Comparison of ENCODE assay signal across 1 cellular context in genomic region chr1:119394085-119394484, GRCh38.
A peak's percentile ranks its signal among the peaks of the same experiment; 100 is the strongest.
TF ChIP-seq lines count a peak whose summit lies in the region.

No MANE protein-coding gene starts in this region.

TF ChIP-seq in HepG2, 621 proteins besides CTCF, POLR2A, EP300 and RAD21:
- TF ChIP-seq, protein P1, sequence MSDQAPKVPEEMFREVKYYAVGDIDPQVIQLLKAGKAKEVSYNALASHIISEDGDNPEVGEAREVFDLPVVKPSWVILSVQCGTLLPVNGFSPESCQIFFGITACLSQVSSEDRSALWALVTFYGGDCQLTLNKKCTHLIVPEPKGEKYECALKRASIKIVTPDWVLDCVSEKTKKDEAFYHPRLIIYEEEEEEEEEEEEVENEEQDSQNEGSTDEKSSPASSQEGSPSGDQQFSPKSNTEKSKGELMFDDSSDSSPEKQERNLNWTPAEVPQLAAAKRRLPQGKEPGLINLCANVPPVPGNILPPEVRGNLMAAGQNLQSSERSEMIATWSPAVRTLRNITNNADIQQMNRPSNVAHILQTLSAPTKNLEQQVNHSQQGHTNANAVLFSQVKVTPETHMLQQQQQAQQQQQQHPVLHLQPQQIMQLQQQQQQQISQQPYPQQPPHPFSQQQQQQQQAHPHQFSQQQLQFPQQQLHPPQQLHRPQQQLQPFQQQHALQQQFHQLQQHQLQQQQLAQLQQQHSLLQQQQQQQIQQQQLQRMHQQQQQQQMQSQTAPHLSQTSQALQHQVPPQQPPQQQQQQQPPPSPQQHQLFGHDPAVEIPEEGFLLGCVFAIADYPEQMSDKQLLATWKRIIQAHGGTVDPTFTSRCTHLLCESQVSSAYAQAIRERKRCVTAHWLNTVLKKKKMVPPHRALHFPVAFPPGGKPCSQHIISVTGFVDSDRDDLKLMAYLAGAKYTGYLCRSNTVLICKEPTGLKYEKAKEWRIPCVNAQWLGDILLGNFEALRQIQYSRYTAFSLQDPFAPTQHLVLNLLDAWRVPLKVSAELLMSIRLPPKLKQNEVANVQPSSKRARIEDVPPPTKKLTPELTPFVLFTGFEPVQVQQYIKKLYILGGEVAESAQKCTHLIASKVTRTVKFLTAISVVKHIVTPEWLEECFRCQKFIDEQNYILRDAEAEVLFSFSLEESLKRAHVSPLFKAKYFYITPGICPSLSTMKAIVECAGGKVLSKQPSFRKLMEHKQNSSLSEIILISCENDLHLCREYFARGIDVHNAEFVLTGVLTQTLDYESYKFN (CRISPR knock-in tag; conservative IDR thresholded peaks at IDR 0.05) = 0 out of 2 replicates have a peak, but pooled peaks have one; percentile 18
- TF ChIP-seq NFE2L1 (CRISPR knock-in tag; IDR thresholded peaks at IDR 0.05; ENCODE audit: borderline replicate concordance) (no peak), SALL1 (CRISPR knock-in tag; IDR thresholded peaks at IDR 0.05) (peak; percentile 42; the same call in 1 of the 2 replicates)
